In genomic region chr9:22228542-22228941, GRCh38 we compare ENCODE assay signal across 14 cellular contexts.
DNase-seq lines count a peak whose midpoint lies in the region; ATAC-seq, FAIRE-seq and TF ChIP-seq lines count a peak whose summit lies in the region.
"Had no signal": no experiment of that assay in that cellular context is flagged by ENCODE, and none has a peak within 500 bp of the region (broad histone marks: within the 10 kb centered on the region; RNA-seq: fewer than 3 reads in every experiment).

No MANE protein-coding gene starts in this region.

- H3K27me3 ChIP-seq in Peyer's patch (no peaks in the 10 kb centered on the region), H7 (ENCODE audit: control insufficient read depth, insufficient read depth, low read length) (no peaks in the 10 kb centered on the region)
- H3K27me3 ChIP-seq: neutrophil had no signal

- ATAC-seq in stimulated activated effector memory CD8-positive, alpha-beta T cell treated with anti-CD3 and anti-CD28 coated beads, Interleukin-12 subunit alpha, Interleukin-12 subunit beta, amount 100 ng/mL, for 72 hours = no peak
- ATAC-seq: left colon had no signal

- H3K4me1 Mint-ChIP-seq in stimulated activated effector memory CD8-positive, alpha-beta T cell treated with anti-CD3 and anti-CD28 coated beads, Interleukin-12 subunit alpha, Interleukin-12 subunit beta, amount 100 ng/mL, for 72 hours = no peaks in the 10 kb centered on the region

- peak in 4 of 6 experiments; percentile 22 to 56 (median 43) for TF ChIP-seq CTCF in Peyer's patch (IDR thresholded peaks at IDR 0.05)

- H3K4me1 ChIP-seq in Peyer's patch = no peaks in the 10 kb centered on the region

- H3K27ac ChIP-seq in Peyer's patch = no peak overlapping the region
- H3K27ac ChIP-seq: neutrophil had no signal

- peaks cover 9% of the 10 kb centered on the region for H3K9me3 Mint-ChIP-seq in stimulated activated effector memory CD8-positive, alpha-beta T cell treated with anti-CD3 and anti-CD28 coated beads, Interleukin-12 subunit alpha, Interleukin-12 subunit beta, amount 100 ng/mL, for 72 hours

- no peak for TF ChIP-seq POLR2A in Peyer's patch (IDR thresholded peaks at IDR 0.05)

- no peak overlapping the region for H3K4me3 Mint-ChIP-seq in stimulated activated effector memory CD8-positive, alpha-beta T cell treated with anti-CD3 and anti-CD28 coated beads, Interleukin-12 subunit alpha, Interleukin-12 subunit beta, amount 100 ng/mL, for 72 hours

- FAIRE-seq in A204.1 (lab: Jason Lieb, UNC) = peak; percentile 87
- no peak for FAIRE-seq in GM19239 (lab: Jason Lieb, UNC)

- no peak overlapping the region for H3K4me3 ChIP-seq in Peyer's patch
- no peak overlapping the region for H3K4me3 ChIP-seq in H7 (ENCODE audit: insufficient read depth, low read depth, low read length)

- no peak overlapping the region for H3K27ac Mint-ChIP-seq in stimulated activated effector memory CD8-positive, alpha-beta T cell treated with anti-CD3 and anti-CD28 coated beads, Interleukin-12 subunit alpha, Interleukin-12 subunit beta, amount 100 ng/mL, for 72 hours

- no peaks in the 10 kb centered on the region for H3K36me3 Mint-ChIP-seq in stimulated activated effector memory CD8-positive, alpha-beta T cell treated with anti-CD3 and anti-CD28 coated beads, Interleukin-12 subunit alpha, Interleukin-12 subunit beta, amount 100 ng/mL, for 72 hours

- H3K36me3 ChIP-seq in Peyer's patch = no peaks in the 10 kb centered on the region
- H3K36me3 ChIP-seq in H7 (replicated peaks; ENCODE audit: control insufficient read depth, insufficient read depth, low read length) = no peaks in the 10 kb centered on the region
- H3K36me3 ChIP-seq: neutrophil had no signal

- H3K9me3 ChIP-seq in Peyer's patch = peaks cover 0 to 6% (median 0%) of the 10 kb centered on the region in 4 donors
- H3K9me3 ChIP-seq: neutrophil had no signal

- peak; percentile 24 for DNase-seq in EH (ENCODE audit: low read depth)
- DNase-seq in Peyer's patch = no peak
- peak; percentile 12 for DNase-seq in fibroblast of gingiva (ENCODE audit: low read depth)
- DNase-seq in stimulated activated CD4-positive, alpha-beta T cell treated with anti-CD3 and anti-CD28 coated beads, Interleukin-4, amount 100 ng/mL, for 4 hours = no peak
- DNase-seq in H7 = no peak
- DNase-seq in stimulated activated effector memory CD8-positive, alpha-beta T cell treated with anti-CD3 and anti-CD28 coated beads, Interleukin-12 subunit alpha, Interleukin-12 subunit beta, amount 100 ng/mL, for 72 hours (ENCODE audit: low spot score in 2 of 2) = no peak
- DNase-seq in GM19239 (ENCODE audit: insufficient read length, low spot score) = no peak
- DNase-seq: activated CD4-positive, alpha-beta T cell treated with anti-CD3 and anti-CD28 coated beads, Interleukin-2, amount 50 U/mL, for 48 hours; activated naive CD4-positive, alpha-beta T cell; Calu3; left colon; NCI-H524 had no signal

Comparison
In these comparisons a context has a peak if more than half of its experiments do, and no peak if none do; other contexts are left out.
1. DNase-seq: peak in EH (single experiment) and fibroblast of gingiva (single experiment); none in Peyer's patch (0 of 3), stimulated activated CD4-positive, alpha-beta T cell treated with anti-CD3 and anti-CD28 coated beads, Interleukin-4, amount 100 ng/mL, for 4 hours (0 of 2), H7 (single experiment), stimulated activated effector memory CD8-positive, alpha-beta T cell treated with anti-CD3 and anti-CD28 coated beads, Interleukin-12 subunit alpha, Interleukin-12 subunit beta, amount 100 ng/mL, for 72 hours (0 of 2) and GM19239 (single experiment).